In genomic region chr11:63573881-63574855, GRCh38 we compare ENCODE assay signal across 9 cellular contexts. TPM values are rescaled to one million over a fixed set of nuclear protein-coding genes. Genes with fewer than 3 reads are reported as not detected.
DNase-seq lines count a peak whose midpoint lies in the region; ATAC-seq and TF ChIP-seq lines count a peak whose summit lies in the region.
"Had no signal": no experiment of that assay in that cellular context is flagged by ENCODE, and none has a peak within 500 bp of the region (broad histone marks: within the 10 kb centered on the region; RNA-seq: fewer than 3 reads in every experiment).

No MANE protein-coding gene starts in this region.

- H3K27ac ChIP-seq in adrenal gland: peak overlapping the region in 4 of 5 donors; percentile 20 to 64 (median 40)
- H3K27ac ChIP-seq in spleen: peak overlapping the region; percentile 49 to 83 (median 72)

- H3K4me1 Mint-ChIP-seq in activated T-cell treated with anti-CD3 and anti-CD28 coated beads, Interleukin-2, amount 50 U/mL, for 4 hours (ENCODE audit: low read depth): peaks cover 20% of the 10 kb centered on the region

- intact Hi-C loops in adrenal gland (cut with DNase I) (no loop called here), spleen (cut with DNase I; ENCODE audit: low total_unique reads) (no loop called here)

- POLR2A ChIA-PET in HEK293T (lab: Yijun Ruan, JAX): no interaction called here

- peak; percentile 43 to 48 for ATAC-seq in activated T-cell treated with anti-CD3 and anti-CD28 coated beads, Interleukin-2, amount 50 U/mL, for 4 hours
- ATAC-seq in GM18867 (IDR thresholded peaks at IDR 0.05; ENCODE audit: unreplicated experiment): no peak

- CTCF ChIA-PET in HEK293T (lab: Yijun Ruan, JAX): interaction anchor here (0.6 kb wide), 1 partner anchor 63 kb away, joined by 3 read pairs; no protein-coding TSS in a partner anchor

- TF ChIP-seq POLR2A in adrenal gland (IDR thresholded peaks at IDR 0.05) (no peak), spleen (IDR thresholded peaks at IDR 0.05) (no peak)

- H3K27me3 Mint-ChIP-seq in activated T-cell treated with anti-CD3 and anti-CD28 coated beads, Interleukin-2, amount 50 U/mL, for 4 hours (ENCODE audit: low read depth): no peaks in the 10 kb centered on the region

- WGBS in adrenal gland, 4 donors: 64 to 70% (median 65%) methylated on average over 15 of the region's 15 CpGs
- 40 to 43% (median 42%) methylated on average over 15 of the region's 15 CpGs for WGBS in spleen, 5 donors

- peaks cover 3% of the 10 kb centered on the region for H3K36me3 Mint-ChIP-seq in activated T-cell treated with anti-CD3 and anti-CD28 coated beads, Interleukin-2, amount 50 U/mL, for 4 hours (ENCODE audit: insufficient read depth)

- TF ChIP-seq CTCF in adrenal gland (IDR thresholded peaks at IDR 0.05) (no peak), spleen (IDR thresholded peaks at IDR 0.05 in 8 of 11, conservative IDR thresholded peaks at IDR 0.05 in 3 of 11) (peak in 4 of 11 experiments; percentile 9 to 24 (median 18))

- no peaks in the 10 kb centered on the region for H3K9me3 ChIP-seq in adrenal gland (replicated peaks in 1 of 3)
- peaks cover 0 to 2% (median 0%) of the 10 kb centered on the region in 8 donors for H3K9me3 ChIP-seq in spleen

- H3K36me3 ChIP-seq in adrenal gland (replicated peaks in 1 of 2) (no peaks in the 10 kb centered on the region), spleen (no peaks in the 10 kb centered on the region)

- H3K4me1 ChIP-seq in adrenal gland (replicated peaks in 1 of 2) (no peaks in the 10 kb centered on the region), spleen (peaks cover 0 to 27% (median 16%) of the 10 kb centered on the region in 6 donors)

- H3K4me3 ChIP-seq in adrenal gland (peak overlapping the region in 1 of 4 donors; percentile 4), spleen (peak overlapping the region in 5 of 8 donors; percentile 3 to 54 (median 12))

- peak overlapping the region; percentile 62 for H3K4me3 Mint-ChIP-seq in activated T-cell treated with anti-CD3 and anti-CD28 coated beads, Interleukin-2, amount 50 U/mL, for 4 hours

- no peaks in the 10 kb centered on the region for H3K9me3 Mint-ChIP-seq in activated T-cell treated with anti-CD3 and anti-CD28 coated beads, Interleukin-2, amount 50 U/mL, for 4 hours

- DNase-seq in activated T-cell treated with anti-CD3 and anti-CD28 coated beads, Interleukin-2, amount 50 U/mL, for 4 hours: peak; percentile 15
- DNase-seq in activated T-cell treated with anti-CD3 and anti-CD28 coated beads for 4 hours (no peak), LoVo (ENCODE audit: low spot score) (peak; percentile 76), adrenal gland (peak; percentile 23 to 81 (median 43)), islet precursor cell (peak; percentile 37), spleen (no peak), HEK293T (ENCODE audit: extremely low spot score) (no peak)

- H3K27me3 ChIP-seq in adrenal gland (no peaks in the 10 kb centered on the region), spleen (replicated peaks in 1 of 7) (no peaks in the 10 kb centered on the region)

TF ChIP-seq in HEK293T, 16 proteins besides CTCF, POLR2A, EP300 and RAD21:
- no peak for TF ChIP-seq LEF1 (IDR thresholded peaks at IDR 0.05; ENCODE audit: borderline replicate concordance)
- TF ChIP-seq PKNOX1 (IDR thresholded peaks at IDR 0.05): no peak
- no peak for TF ChIP-seq HDGF (IDR thresholded peaks at IDR 0.05; ENCODE audit: borderline replicate concordance)
- TF ChIP-seq L3MBTL2 (conservative IDR thresholded peaks at IDR 0.05): no peak
- TF ChIP-seq NFRKB (IDR thresholded peaks at IDR 0.05): no peak
- TF ChIP-seq SUZ12 (IDR thresholded peaks at IDR 0.05): no peak
- no peak for TF ChIP-seq TARDBP (IDR thresholded peaks at IDR 0.05)
- TF ChIP-seq SP1 (IDR thresholded peaks at IDR 0.05): no peak
- no peak for TF ChIP-seq ZNF384 (IDR thresholded peaks at IDR 0.05)
- TF ChIP-seq BHLHE40 (IDR thresholded peaks at IDR 0.05; ENCODE audit: borderline replicate concordance): no peak
- no peak for TF ChIP-seq CTBP1 (IDR thresholded peaks at IDR 0.05; ENCODE audit: borderline replicate concordance)
- no peak for TF ChIP-seq ARNT (IDR thresholded peaks at IDR 0.05)
- TF ChIP-seq FOXM1 (IDR thresholded peaks at IDR 0.05; ENCODE audit: borderline replicate concordance): no peak
- no peak for TF ChIP-seq ELF4 (IDR thresholded peaks at IDR 0.05)
- TF ChIP-seq FOXK2 (IDR thresholded peaks at IDR 0.05): no peak
- TF ChIP-seq FOXA1 (IDR thresholded peaks at IDR 0.05): no peak

RNA-seq across cellular contexts. Expression of gene PLAAT2, which starts 11.0 kb away (rescaled TPM):
- not detected for total RNA-seq in activated T-cell treated with anti-CD3 and anti-CD28 coated beads, Interleukin-2, amount 50 U/mL, for 4 hours
- not detected for total RNA-seq in adrenal gland
- polyA plus RNA-seq in adrenal gland: under 1 TPM in 1 of 3 donors, not detected in 2; 0.30 TPM
- 1 to 10 TPM in 1 of 7 donors, not detected in 6; 1.3 TPM for total RNA-seq in spleen
- polyA plus RNA-seq in spleen: under 1 TPM in 2 of 3 donors, not detected in 1; 0.16 to 0.18 TPM
- total RNA-seq: dermis microvascular lymphatic vessel endothelial cell had no signal

RNA-seq across cellular contexts. Expression of gene PLAAT4, which starts 37.6 kb away (rescaled TPM):
- total RNA-seq in activated T-cell treated with anti-CD3 and anti-CD28 coated beads, Interleukin-2, amount 50 U/mL, for 4 hours: 1 to 10 TPM; 5.7 to 8.0 (median 7.4) TPM
- total RNA-seq in adrenal gland (10 to 100 TPM; 11.5 to 49.5 (median 27.1) TPM), spleen (100 to 1,000 TPM in 1 of 7 donors, 10 to 100 TPM in 6; 55.6 to 101 (median 65.3) TPM)
- polyA plus RNA-seq in adrenal gland (10 to 100 TPM; 12.4 to 38.0 (median 30.0) TPM), spleen (100 to 1,000 TPM in 1 of 3 donors, 10 to 100 TPM in 2; 78.6 to 105 (median 98.6) TPM)

RNA-seq across cellular contexts. Expression of gene PLAAT3, which starts 40.1 kb away (rescaled TPM):
- total RNA-seq in activated T-cell treated with anti-CD3 and anti-CD28 coated beads, Interleukin-2, amount 50 U/mL, for 4 hours: 1 to 10 TPM in 1 of 3 donors, under 1 TPM in 2; 0.63 to 1.7 (median 0.90) TPM
- total RNA-seq in adrenal gland (10 to 100 TPM; 31.8 to 79.7 (median 59.7) TPM), spleen (10 to 100 TPM; 14.5 to 35.1 (median 24.9) TPM)
- polyA plus RNA-seq in adrenal gland (100 to 1,000 TPM in 1 of 3 donors, 10 to 100 TPM in 2; 34.8 to 138 (median 41.1) TPM), spleen (10 to 100 TPM; 15.9 to 25.6 (median 24.6) TPM)

Comparison
In these comparisons a context has a peak if more than half of its experiments do, and no peak if none do; other contexts are left out.
1. DNase-seq: peak in activated T-cell treated with anti-CD3 and anti-CD28 coated beads, Interleukin-2, amount 50 U/mL, for 4 hours (single experiment), LoVo (single experiment), adrenal gland (7 of 7) and islet precursor cell (single experiment); none in activated T-cell treated with anti-CD3 and anti-CD28 coated beads for 4 hours (single experiment), spleen (single experiment) and HEK293T (single experiment).
2. RNA of gene PLAAT3, which starts 40.1 kb away (total RNA-seq): 31.8 to 79.7 TPM in adrenal gland and 14.5 to 35.1 TPM in spleen; 0.63 to 1.7 TPM in activated T-cell treated with anti-CD3 and anti-CD28 coated beads, Interleukin-2, amount 50 U/mL, for 4 hours; every median in the first group is over 4 times any median in the second.